Comparison of ENCODE assay signal across 9 cellular contexts in the genomic region with DNA sequence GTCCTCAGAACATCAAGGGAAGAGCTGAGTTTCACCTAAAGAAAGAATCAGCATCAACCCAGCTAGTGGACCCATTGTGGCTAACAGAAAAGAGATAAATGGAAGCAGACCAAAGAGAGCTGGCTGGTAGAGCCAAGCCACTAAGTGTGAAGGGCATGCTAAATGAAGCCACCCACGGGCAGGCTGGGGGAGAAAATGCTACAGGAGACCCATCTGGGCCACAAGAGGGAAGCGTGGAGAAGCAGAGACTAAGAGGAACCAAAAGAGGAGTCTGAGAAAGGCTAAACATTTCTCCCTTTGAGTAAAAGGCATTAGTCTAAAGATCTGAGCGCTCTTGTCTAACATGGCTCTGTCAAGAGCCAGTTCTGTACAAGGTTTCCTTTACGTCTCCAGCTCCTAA. TPM values are rescaled to one million over a fixed set of nuclear protein-coding genes. Genes with fewer than 3 reads are reported as not detected.
DNase-seq lines count a peak whose midpoint lies in the region; ATAC-seq and TF ChIP-seq lines count a peak whose summit lies in the region.
"Had no signal": no experiment of that assay in that cellular context is flagged by ENCODE, and none has a peak within 500 bp of the region (broad histone marks: within the 10 kb centered on the region; RNA-seq: fewer than 3 reads in every experiment).

No MANE protein-coding gene starts in this region.

- TF ChIP-seq CTCF in GM12875 (IDR thresholded peaks at IDR 0.05; ENCODE audit: borderline replicate concordance, insufficient read depth, low read depth, low read length), result peak; percentile 27; the same call in 1 of the 2 replicates

- no peak overlapping the region for H3K4me3 ChIP-seq in GM12875 (ENCODE audit: low read depth, low read length)

- ATAC-seq in HG03135 (IDR thresholded peaks at IDR 0.05; ENCODE audit: unreplicated experiment) (no peak), HG03108 (IDR thresholded peaks at IDR 0.05; ENCODE audit: unreplicated experiment) (no peak)
- ATAC-seq: T-cell had no signal

- DNase-seq in CD1c-positive myeloid dendritic cell (ENCODE audit: extremely low spot score) (peak; percentile 40), LHCN-M2 (ENCODE audit: low read depth) (peak; percentile 14), cerebellar cortex (ENCODE audit: low spot score) (peak; percentile 16), pons (ENCODE audit: low spot score) (no peak), NCI-H1417 treated with DMSO at 0.1 percent for 48 hours (lab: John Stamatoyannopoulos, UW) (no peak)

RNA-seq across cellular contexts. Expression of a gene that starts 15.8 kb away (rescaled TPM):
- total RNA-seq in LHCN-M2 (2014; rRNA removed), result 12.2 and 16.8 TPM in 2 replicates
- 4.2 TPM for polyA plus RNA-seq in LHCN-M2 (2012)

Comparison
In these comparisons a context has a peak if more than half of its experiments do, and no peak if none do; other contexts are left out.
1. DNase-seq: peak in CD1c-positive myeloid dendritic cell (single experiment), LHCN-M2 (single experiment) and cerebellar cortex (single experiment); none in pons (single experiment) and NCI-H1417 treated with DMSO at 0.1 percent for 48 hours (single experiment).